ENCODE assay signal across 8 cellular contexts in the genomic region with DNA sequence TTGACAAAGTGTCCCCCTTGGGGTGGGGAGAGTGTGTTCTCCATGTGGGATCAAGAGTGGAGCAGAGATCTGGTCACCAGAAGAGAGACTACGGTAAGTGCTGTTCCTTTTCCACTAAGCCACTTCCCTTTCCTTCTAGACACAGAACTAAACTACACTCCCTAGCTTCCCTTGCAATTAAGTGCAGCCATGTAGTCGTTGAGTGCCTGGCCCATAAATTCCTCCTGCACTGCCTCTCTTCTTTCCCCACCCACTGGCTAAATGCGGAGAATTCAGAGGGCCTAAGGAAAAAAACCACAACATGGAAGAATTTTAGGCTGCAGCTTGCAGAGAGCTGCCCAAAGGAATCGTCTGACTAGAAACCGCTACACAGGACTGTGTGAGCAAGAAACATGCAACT. TPM values are rescaled to one million over a fixed set of nuclear protein-coding genes. Genes with fewer than 3 reads are reported as not detected.
DNase-seq lines count a peak whose midpoint lies in the region; ATAC-seq and TF ChIP-seq lines count a peak whose summit lies in the region.

No MANE protein-coding gene starts in this region.

- H3K4me1 Mint-ChIP-seq in activated T-helper 1 cell treated with anti-CD3 and anti-CD28 coated beads, Interleukin-12 subunit alpha, Interleukin-12 subunit beta, Interleukin-2, Interleukin-4 antibody, amounts not matched to agents 30 ng/mL and 10 ng/mL and 1 ng/mL, durations not matched to agents 14 hours and 24 hours and 36 hours (ENCODE audit: low read depth): peaks cover 32% of the 10 kb centered on the region
- H3K4me1 Mint-ChIP-seq in mesothelial cell of epicardium: peaks cover 37% of the 10 kb centered on the region

- H3K4me1 ChIP-seq in BLaER1 (peaks cover 39% of the 10 kb centered on the region), HUES6 (ENCODE audit: control insufficient read depth, insufficient read depth, low read length) (peaks cover 23% of the 10 kb centered on the region), Peyer's patch (peaks cover 0 to 42% (median 8%) of the 10 kb centered on the region in 4 donors)

- no peaks in the 10 kb centered on the region for H3K27me3 ChIP-seq in BLaER1
- H3K27me3 ChIP-seq in HUES6 (ENCODE audit: control insufficient read depth, insufficient read depth, low read length): no peaks in the 10 kb centered on the region
- H3K27me3 ChIP-seq in Peyer's patch: no peaks in the 10 kb centered on the region

- peaks cover 43% of the 10 kb centered on the region for H4K20me1 ChIP-seq in BLaER1

- H3K9me3 ChIP-seq in BLaER1 (peaks cover 25% of the 10 kb centered on the region), HUES6 (ENCODE audit: control insufficient read depth, insufficient read depth, low read depth, low read length) (peaks cover 5% of the 10 kb centered on the region; the same call in 1 of the 2 replicates), Peyer's patch (no peaks in the 10 kb centered on the region)

- DNase-seq in activated T-helper 1 cell treated with anti-CD3 and anti-CD28 coated beads, Interleukin-12 subunit alpha, Interleukin-12 subunit beta, Interleukin-2, Interleukin-4 antibody, amounts not matched to agents 30 ng/mL and 10 ng/mL and 1 ng/mL, durations not matched to agents 14 hours and 24 hours and 36 hours (ENCODE audit: low spot score): no peak
- no peak for DNase-seq in mesothelial cell of epicardium (ENCODE audit: low spot score in 2 of 2, unreplicated experiment in 2 of 2)
- DNase-seq in activated CD8-positive, alpha-beta memory T cell treated with anti-CD3 and anti-CD28 coated beads for 24 hours: no peak
- no peak for DNase-seq in germinal center (ENCODE audit: low spot score)
- no peak for DNase-seq in Peyer's patch

- H3K4me2 ChIP-seq in BLaER1: peak overlapping the region; percentile 90

- H3K36me3 ChIP-seq in BLaER1 (peaks cover 36% of the 10 kb centered on the region), HUES6 (ENCODE audit: control insufficient read depth, insufficient read depth, low read length) (peaks cover 31% of the 10 kb centered on the region), Peyer's patch (peaks cover 0 to 7% (median 0%) of the 10 kb centered on the region in 3 donors)

- H3K9ac ChIP-seq in BLaER1 (peak overlapping the region; percentile 95; the same call in 1 of the 2 replicates), HUES6 (ENCODE audit: low read length) (peak overlapping the region; percentile 97)

- peaks cover 8% of the 10 kb centered on the region for H3K9me3 Mint-ChIP-seq in activated T-helper 1 cell treated with anti-CD3 and anti-CD28 coated beads, Interleukin-12 subunit alpha, Interleukin-12 subunit beta, Interleukin-2, Interleukin-4 antibody, amounts not matched to agents 30 ng/mL and 10 ng/mL and 1 ng/mL, durations not matched to agents 14 hours and 24 hours and 36 hours
- H3K9me3 Mint-ChIP-seq in mesothelial cell of epicardium: peaks cover 6% of the 10 kb centered on the region

- intact Hi-C loops in activated T-helper 1 cell treated with anti-CD3 and anti-CD28 coated beads, Interleukin-12 subunit alpha, Interleukin-12 subunit beta, Interleukin-2, Interleukin-4 antibody, amounts not matched to agents 30 ng/mL and 10 ng/mL and 1 ng/mL, durations not matched to agents 14 hours and 24 hours and 36 hours (cut with micrococcal nuclease): no loop called here

- H3K27ac ChIP-seq in BLaER1 (no peak overlapping the region), HUES6 (ENCODE audit: low read depth, low read length) (peak overlapping the region; percentile 29; the same call in 1 of the 2 replicates), Peyer's patch (no peak overlapping the region)

- no peak for TF ChIP-seq CTCF in mesothelial cell of epicardium (IDR thresholded peaks at IDR 0.05; ENCODE audit: unreplicated experiment)
- no peak for TF ChIP-seq CTCF in Peyer's patch (IDR thresholded peaks at IDR 0.05)

- H3K4me3 ChIP-seq in BLaER1: peak overlapping the region; percentile 92; the same call in 1 of the 2 replicates
- H3K4me3 ChIP-seq in HUES6 (ENCODE audit: low read depth, low read length): peak overlapping the region; percentile 99
- H3K4me3 ChIP-seq in Peyer's patch: peak overlapping the region in 1 of 4 donors; percentile 85

- no peaks in the 10 kb centered on the region for H3K27me3 Mint-ChIP-seq in activated T-helper 1 cell treated with anti-CD3 and anti-CD28 coated beads, Interleukin-12 subunit alpha, Interleukin-12 subunit beta, Interleukin-2, Interleukin-4 antibody, amounts not matched to agents 30 ng/mL and 10 ng/mL and 1 ng/mL, durations not matched to agents 14 hours and 24 hours and 36 hours (ENCODE audit: insufficient read depth)
- H3K27me3 Mint-ChIP-seq in mesothelial cell of epicardium (ENCODE audit: low read depth): no peaks in the 10 kb centered on the region

- no peak overlapping the region for H3K27ac Mint-ChIP-seq in activated T-helper 1 cell treated with anti-CD3 and anti-CD28 coated beads, Interleukin-12 subunit alpha, Interleukin-12 subunit beta, Interleukin-2, Interleukin-4 antibody, amounts not matched to agents 30 ng/mL and 10 ng/mL and 1 ng/mL, durations not matched to agents 14 hours and 24 hours and 36 hours
- peak overlapping the region; percentile 82 for H3K27ac Mint-ChIP-seq in mesothelial cell of epicardium

- H3K36me3 Mint-ChIP-seq in activated T-helper 1 cell treated with anti-CD3 and anti-CD28 coated beads, Interleukin-12 subunit alpha, Interleukin-12 subunit beta, Interleukin-2, Interleukin-4 antibody, amounts not matched to agents 30 ng/mL and 10 ng/mL and 1 ng/mL, durations not matched to agents 14 hours and 24 hours and 36 hours (ENCODE audit: low read depth): peaks cover 14% of the 10 kb centered on the region
- peaks cover 18% of the 10 kb centered on the region for H3K36me3 Mint-ChIP-seq in mesothelial cell of epicardium

- ATAC-seq in HG03439 (IDR thresholded peaks at IDR 0.05; ENCODE audit: unreplicated experiment): no peak

- H3K4me3 Mint-ChIP-seq in activated T-helper 1 cell treated with anti-CD3 and anti-CD28 coated beads, Interleukin-12 subunit alpha, Interleukin-12 subunit beta, Interleukin-2, Interleukin-4 antibody, amounts not matched to agents 30 ng/mL and 10 ng/mL and 1 ng/mL, durations not matched to agents 14 hours and 24 hours and 36 hours: peak overlapping the region; percentile 89
- peak overlapping the region; percentile 90 for H3K4me3 Mint-ChIP-seq in mesothelial cell of epicardium

- no peak for TF ChIP-seq POLR2A in Peyer's patch (IDR thresholded peaks at IDR 0.05)

RNA-seq across cellular contexts. Expression of a gene that starts 1.5 kb away (rescaled TPM):
- 20.1 and 26.8 TPM in 2 replicates for total RNA-seq in activated T-helper 1 cell treated with anti-CD3 and anti-CD28 coated beads, Interleukin-12 subunit alpha, Interleukin-12 subunit beta, Interleukin-2, Interleukin-4 antibody, amounts not matched to agents 30 ng/mL and 10 ng/mL and 1 ng/mL, durations not matched to agents 14 hours and 24 hours and 36 hours
- total RNA-seq in mesothelial cell of epicardium (114 to 128 TPM (median 116 TPM) in 3 replicates), Peyer's patch (100 to 1,000 TPM in 1 of 4 donors, 10 to 100 TPM in 3; 23.1 to 101 (median 75.8) TPM)

RNA-seq across cellular contexts. Expression of a gene that starts 1.6 kb away (rescaled TPM):
- 22.6 and 25.5 TPM in 2 replicates for total RNA-seq in activated T-helper 1 cell treated with anti-CD3 and anti-CD28 coated beads, Interleukin-12 subunit alpha, Interleukin-12 subunit beta, Interleukin-2, Interleukin-4 antibody, amounts not matched to agents 30 ng/mL and 10 ng/mL and 1 ng/mL, durations not matched to agents 14 hours and 24 hours and 36 hours
- 35.5 to 36.6 TPM (median 35.8 TPM) in 3 replicates for total RNA-seq in mesothelial cell of epicardium
- 10 to 100 TPM; 19.0 to 41.5 (median 31.4) TPM for total RNA-seq in Peyer's patch

RNA-seq across cellular contexts. Expression of a gene that starts 24.0 kb away (rescaled TPM):
- 88.3 and 89.3 TPM in 2 replicates for total RNA-seq in activated T-helper 1 cell treated with anti-CD3 and anti-CD28 coated beads, Interleukin-12 subunit alpha, Interleukin-12 subunit beta, Interleukin-2, Interleukin-4 antibody, amounts not matched to agents 30 ng/mL and 10 ng/mL and 1 ng/mL, durations not matched to agents 14 hours and 24 hours and 36 hours
- total RNA-seq in mesothelial cell of epicardium (74.0 to 76.9 TPM (median 75.9 TPM) in 3 replicates), Peyer's patch (10 to 100 TPM; 23.3 to 46.0 (median 30.6) TPM)

RNA-seq across cellular contexts. Expression of a gene that starts 51.1 kb away (rescaled TPM):
- 2.2 and 2.6 TPM in 2 replicates for total RNA-seq in activated T-helper 1 cell treated with anti-CD3 and anti-CD28 coated beads, Interleukin-12 subunit alpha, Interleukin-12 subunit beta, Interleukin-2, Interleukin-4 antibody, amounts not matched to agents 30 ng/mL and 10 ng/mL and 1 ng/mL, durations not matched to agents 14 hours and 24 hours and 36 hours
- total RNA-seq in mesothelial cell of epicardium: 1.7 to 2.7 TPM (median 2.4 TPM) in 3 replicates
- 1 to 10 TPM; 3.9 to 6.0 (median 4.0) TPM for total RNA-seq in Peyer's patch

RNA-seq across cellular contexts. Expression of a gene that starts 51.1 kb away (rescaled TPM):
- total RNA-seq in activated T-helper 1 cell treated with anti-CD3 and anti-CD28 coated beads, Interleukin-12 subunit alpha, Interleukin-12 subunit beta, Interleukin-2, Interleukin-4 antibody, amounts not matched to agents 30 ng/mL and 10 ng/mL and 1 ng/mL, durations not matched to agents 14 hours and 24 hours and 36 hours: 26.9 and 29.2 TPM in 2 replicates
- total RNA-seq in mesothelial cell of epicardium (44.1 to 46.7 TPM (median 45.6 TPM) in 3 replicates), Peyer's patch (10 to 100 TPM; 21.7 to 82.5 (median 32.6) TPM)
